Comparison of ENCODE assay signal across 12 cellular contexts in the genomic region with DNA sequence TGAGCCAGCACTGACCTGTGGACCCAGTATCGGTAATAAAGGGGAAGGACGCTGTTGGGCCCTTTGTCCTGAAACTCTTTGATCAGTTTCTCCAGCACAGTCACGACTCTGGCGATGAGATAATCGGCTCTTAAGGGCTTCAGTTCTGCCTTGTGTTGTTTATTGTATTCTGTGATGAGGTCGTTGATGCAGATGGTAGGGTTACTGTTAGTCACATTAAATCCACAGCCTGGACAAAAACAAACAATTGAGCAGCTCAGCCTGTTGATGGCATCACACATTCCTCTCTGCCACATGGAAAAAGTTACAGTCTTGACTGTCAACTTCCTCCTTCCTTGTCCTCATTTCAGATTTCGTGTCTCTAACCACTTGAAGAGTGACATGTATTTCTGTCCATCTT. TPM values are rescaled to one million over a fixed set of nuclear protein-coding genes. Genes with fewer than 3 reads are reported as not detected.
DNase-seq lines count a peak whose midpoint lies in the region; TF ChIP-seq lines count a peak whose summit lies in the region.
"Had no signal": no experiment of that assay in that cellular context is flagged by ENCODE, and none has a peak within 500 bp of the region (broad histone marks: within the 10 kb centered on the region; RNA-seq: fewer than 3 reads in every experiment).

No MANE protein-coding gene starts in this region.

- H3K27ac ChIP-seq in effector memory CD4-positive, alpha-beta T cell (ENCODE audit: insufficient read depth, low read length, poor library complexity, severe bottlenecking): no peak overlapping the region
- H3K27ac ChIP-seq: prostate gland had no signal

- POLR2A ChIA-PET in GM10248 (lab: Yijun Ruan, JAX): no interaction called here

- DNase-seq in Caki2 (ENCODE audit: low read depth) (peak; percentile 62), LHCN-M2 (ENCODE audit: low read depth) (peak; percentile 27), choroid plexus epithelial cell (ENCODE audit: low read depth) (peak; percentile 46), left kidney (ENCODE audit: low read depth, low spot score) (peak; percentile 45), GM10248 (ENCODE audit: extremely low spot score) (no peak), NAMALWA (ENCODE audit: low spot score) (no peak)
- no peak for DNase-seq in stimulated activated CD8-positive, alpha-beta memory T cell treated with anti-CD3 and anti-CD28 coated beads, Interleukin-4, amount 100 ng/mL, for 48 hours
- DNase-seq in effector memory CD4-positive, alpha-beta T cell: no peak
- DNase-seq: activated CD8-positive, alpha-beta T cell treated with anti-CD3 and anti-CD28 coated beads for 36 hours; DMS79; NCI-H226 had no signal

- no peaks in the 10 kb centered on the region for H3K27me3 ChIP-seq in effector memory CD4-positive, alpha-beta T cell (replicated peaks; ENCODE audit: control insufficient read depth, insufficient read depth, low read length, poor library complexity, severe bottlenecking)

- H3K36me3 ChIP-seq in effector memory CD4-positive, alpha-beta T cell (ENCODE audit: control insufficient read depth, insufficient read depth, low read length): no peaks in the 10 kb centered on the region
- H3K36me3 ChIP-seq: prostate gland had no signal

- H3K4me1 ChIP-seq in effector memory CD4-positive, alpha-beta T cell (ENCODE audit: control insufficient read depth, insufficient read depth, low read length, poor library complexity, severe bottlenecking): no peaks in the 10 kb centered on the region
- H3K4me1 ChIP-seq: prostate gland had no signal

- CTCF ChIA-PET in GM10248 (lab: Yijun Ruan, JAX): interaction anchor here (1.8 kb wide), 1 partner anchor 8 kb away, joined by 4 read pairs; no protein-coding TSS in a partner anchor

- in situ Hi-C loops in Caki2 (cut with HindIII; ENCODE audit: low pct_unique_long_range_greater_than_20kb, low sequenced_read_pairs): no loop called here

- no peaks in the 10 kb centered on the region for H3K9me3 ChIP-seq in effector memory CD4-positive, alpha-beta T cell (ENCODE audit: control insufficient read depth, low read length)
- H3K9me3 ChIP-seq: prostate gland had no signal

- TF ChIP-seq CTCF in choroid plexus epithelial cell (conservative IDR thresholded peaks at IDR 0.05; ENCODE audit: low read depth, low read length) (no peak), GM10248 (IDR thresholded peaks at IDR 0.05; ENCODE audit: control extremely low read depth, extremely low read depth, low read depth, missing control alignments) (no peak)

- no peak overlapping the region for H3K4me3 ChIP-seq in choroid plexus epithelial cell (ENCODE audit: low read depth, low read length)
- no peak overlapping the region for H3K4me3 ChIP-seq in effector memory CD4-positive, alpha-beta T cell (ENCODE audit: insufficient read depth, low read depth, low read length, poor library complexity, severe bottlenecking)
- H3K4me3 ChIP-seq: prostate gland had no signal

RNA-seq across cellular contexts. Expression of gene SIM2, which starts 57.6 kb away (rescaled TPM):
- 0.27 TPM in 1 of 2 replicates, not detected in the other for total RNA-seq in Caki2 (2014; rRNA removed; shearing (Covaris generic); ENCODE audit: low replicate concordance)
- 8.1 and 9.1 TPM in 2 replicates for total RNA-seq in LHCN-M2 (2014; rRNA removed)
- 12.2 TPM for polyA plus RNA-seq in LHCN-M2 (2012)
- total RNA-seq: activated CD8-positive, alpha-beta T cell treated with anti-CD3 and anti-CD28 coated beads for 36 hours had no signal

Comparison
In these comparisons a context has a peak if more than half of its experiments do, and no peak if none do; other contexts are left out.
1. DNase-seq: peak in Caki2 (single experiment), LHCN-M2 (single experiment), choroid plexus epithelial cell (single experiment) and left kidney (single experiment); none in stimulated activated CD8-positive, alpha-beta memory T cell treated with anti-CD3 and anti-CD28 coated beads, Interleukin-4, amount 100 ng/mL, for 48 hours (single experiment), GM10248 (single experiment), effector memory CD4-positive, alpha-beta T cell (0 of 3) and NAMALWA (single experiment).